Comparison of ENCODE assay signal across 8 cellular contexts in genomic region chr19:4635763-4636135, GRCh38. TPM values are rescaled to one million over a fixed set of nuclear protein-coding genes. Genes with fewer than 3 reads are reported as not detected.
A peak's percentile ranks its signal among the peaks of the same experiment; 100 is the strongest.
DNase-seq lines count a peak whose midpoint lies in the region; ATAC-seq and TF ChIP-seq lines count a peak whose summit lies in the region.

No MANE protein-coding gene starts in this region.

- peaks cover 3 to 5% of the 10 kb centered on the region in 2 donors for H3K27me3 Mint-ChIP-seq in CD4-positive, alpha-beta memory T cell
- peaks cover 21% of the 10 kb centered on the region for H3K27me3 Mint-ChIP-seq in neural progenitor cell (ENCODE audit: insufficient read depth, low read depth)

- peak overlapping the region; percentile 90 for H2AFZ ChIP-seq in neural progenitor cell (replicated peaks)

- CTCF ChIA-PET in CD4-positive, alpha-beta memory T cell (lab: Charles Lee; ENCODE audit: partially characterized antibody) = interaction anchor here (0.6 to 3.3 kb wide), 25 partner anchors 9 to 387 kb away, joined by 3 to 57 read pairs (median 5); partner anchors contain the start of gene FEM1A

- no peak for TF ChIP-seq CTCF in neural progenitor cell (IDR thresholded peaks at IDR 0.05)

- intact Hi-C loops in CD4-positive, alpha-beta memory T cell (cut with micrococcal nuclease) = loop anchor here (1.0 to 5.0 kb wide), 4 partner anchors 59 to 453 kb away; partner anchors contain the start of genes ANKRD24, CHAF1A, SH3GL1 and SIRT6
- intact Hi-C loops in posterior vena cava (cut with DNase I) = loop anchor here (5.0 to 10.0 kb wide), 2 partner anchors 61 to 78 kb away; partner anchors contain the start of gene SEMA6B (in 1 of the 2)

- no peak for ATAC-seq in HG03432 (IDR thresholded peaks at IDR 0.05; ENCODE audit: unreplicated experiment)

- H3F3A ChIP-seq in neural progenitor cell (ENCODE audit: low read depth) = peaks cover 10% of the 10 kb centered on the region

- no peaks in the 10 kb centered on the region for H3K27me3 ChIP-seq in CD4-positive, alpha-beta memory T cell (ENCODE audit: insufficient read depth, low read length)
- no peaks in the 10 kb centered on the region for H3K27me3 ChIP-seq in effector memory CD4-positive, alpha-beta T cell (replicated peaks; ENCODE audit: control insufficient read depth, insufficient read depth, low read length, poor library complexity, severe bottlenecking)
- peaks cover 15% of the 10 kb centered on the region for H3K27me3 ChIP-seq in neural progenitor cell

- no peaks in the 10 kb centered on the region for H3K79me2 ChIP-seq in neural progenitor cell (ENCODE audit: low read depth)

- no peaks in the 10 kb centered on the region for H3K9me3 ChIP-seq in CD4-positive, alpha-beta memory T cell (ENCODE audit: control insufficient read depth in 1 of 2, low read length in 2 of 2)
- no peaks in the 10 kb centered on the region for H3K9me3 ChIP-seq in effector memory CD4-positive, alpha-beta T cell (ENCODE audit: control insufficient read depth, low read length)
- no peaks in the 10 kb centered on the region for H3K9me3 ChIP-seq in neural progenitor cell (ENCODE audit: low read depth)

- no peaks in the 10 kb centered on the region for H3K36me3 ChIP-seq in CD4-positive, alpha-beta memory T cell (ENCODE audit: insufficient read depth, low read length)
- no peaks in the 10 kb centered on the region for H3K36me3 ChIP-seq in effector memory CD4-positive, alpha-beta T cell (ENCODE audit: control insufficient read depth, insufficient read depth, low read length)
- H3K36me3 ChIP-seq in neural progenitor cell = no peaks in the 10 kb centered on the region

- peaks cover 9 to 39% (median 25%) of the 10 kb centered on the region in 4 donors for H3K4me1 Mint-ChIP-seq in CD4-positive, alpha-beta memory T cell
- peaks cover 26% of the 10 kb centered on the region for H3K4me1 Mint-ChIP-seq in neural progenitor cell

- peak overlapping the region; percentile 29 to 40 for H3K4me3 ChIP-seq in CD4-positive, alpha-beta memory T cell (ENCODE audit: low read length in 2 of 2)
- peak overlapping the region; percentile 52 for H3K4me3 ChIP-seq in effector memory CD4-positive, alpha-beta T cell (ENCODE audit: insufficient read depth, low read depth, low read length, poor library complexity, severe bottlenecking)
- H3K4me3 ChIP-seq in neural progenitor cell = peak overlapping the region; percentile 53

- peaks cover 0 to 3% of the 10 kb centered on the region in 2 donors for H3K36me3 Mint-ChIP-seq in CD4-positive, alpha-beta memory T cell
- no peaks in the 10 kb centered on the region for H3K36me3 Mint-ChIP-seq in neural progenitor cell

- peak overlapping the region in 7 of 8 donors; percentile 38 to 70 (median 46) for H3K4me3 Mint-ChIP-seq in CD4-positive, alpha-beta memory T cell
- H3K4me3 Mint-ChIP-seq in neural progenitor cell = peak overlapping the region; percentile 74

- H3K4me1 ChIP-seq in CD4-positive, alpha-beta memory T cell (ENCODE audit: insufficient read depth, low read length) = peaks cover 32% of the 10 kb centered on the region
- peaks cover 29% of the 10 kb centered on the region for H3K4me1 ChIP-seq in effector memory CD4-positive, alpha-beta T cell (ENCODE audit: control insufficient read depth, insufficient read depth, low read length, poor library complexity, severe bottlenecking)
- H3K4me1 ChIP-seq in neural progenitor cell = peaks cover 4% of the 10 kb centered on the region

- H3K9me3 Mint-ChIP-seq in CD4-positive, alpha-beta memory T cell = no peaks in the 10 kb centered on the region
- H3K9me3 Mint-ChIP-seq in neural progenitor cell = no peaks in the 10 kb centered on the region

- H4K20me1 ChIP-seq in neural progenitor cell (ENCODE audit: low read depth) = no peaks in the 10 kb centered on the region

- POLR2A ChIA-PET in CD4-positive, alpha-beta memory T cell (lab: Charles Lee; ENCODE audit: partially characterized antibody) = interaction anchor here (0.6 to 1.0 kb wide), 3 partner anchors 89 to 987 kb away, joined by 3 read pairs; partner anchors contain the start of genes SAFB and SAFB2

- peak overlapping the region; percentile 35 for H3K27ac ChIP-seq in CD4-positive, alpha-beta memory T cell (ENCODE audit: low read depth, low read length)
- peak overlapping the region; percentile 36 for H3K27ac ChIP-seq in effector memory CD4-positive, alpha-beta T cell (ENCODE audit: insufficient read depth, low read length, poor library complexity, severe bottlenecking)
- H3K27ac ChIP-seq in neural progenitor cell = no peak overlapping the region

- no peak overlapping the region for H3K9ac ChIP-seq in neural progenitor cell

- H3K4me2 ChIP-seq in neural progenitor cell = peak overlapping the region; percentile 78

- peak overlapping the region in 3 of 7 donors; percentile 51 to 66 (median 57) for H3K27ac Mint-ChIP-seq in CD4-positive, alpha-beta memory T cell
- H3K27ac Mint-ChIP-seq in neural progenitor cell = no peak overlapping the region

- DNase-seq in CD4-positive, alpha-beta memory T cell = no peak
- DNase-seq in NCI-H2171 treated with DMSO at 0.1 percent for 48 hours (lab: John Stamatoyannopoulos, UW) = peak; percentile 84
- DNase-seq in effector memory CD4-positive, alpha-beta T cell = no peak
- peak; percentile 39 for DNase-seq in neural progenitor cell (ENCODE audit: low spot score)
- no peak for DNase-seq in DMS53 (lab: John Stamatoyannopoulos, UW)
- DNase-seq in posterior vena cava (ENCODE audit: low spot score) = no peak
- DNase-seq in stimulated activated CD4-positive, alpha-beta T cell treated with anti-CD3 and anti-CD28 coated beads, Interleukin-2, amount 100 ng/mL, for 24 hours = no peak

RNA-seq across cellular contexts. Expression of gene TNFAIP8L1, which starts 3.6 kb away (rescaled TPM):
- 10 to 100 TPM; 16.2 to 17.2 TPM for total RNA-seq in CD4-positive, alpha-beta memory T cell
- polyA plus RNA-seq in CD4-positive, alpha-beta memory T cell = 10 to 100 TPM in 1 of 2 donors, 1 to 10 TPM in 1; 3.7 to 11.1 TPM
- total RNA-seq in neural progenitor cell (ENCODE audit: low replicate concordance) = 8.2 and 15.2 TPM in 2 replicates
- total RNA-seq in posterior vena cava = 1 to 10 TPM; 5.7 to 6.1 TPM

RNA-seq across cellular contexts. Expression of gene MYDGF, which starts 34.4 kb away (rescaled TPM):
- total RNA-seq in CD4-positive, alpha-beta memory T cell = 10 to 100 TPM; 43.0 to 46.4 TPM
- 100 to 1,000 TPM; 128 to 199 TPM for polyA plus RNA-seq in CD4-positive, alpha-beta memory T cell
- total RNA-seq in neural progenitor cell (ENCODE audit: low replicate concordance) (23.4 and 39.5 TPM in 2 replicates), posterior vena cava (10 to 100 TPM; 66.3 to 75.9 TPM)

Comparison
In these comparisons a context has a peak if more than half of its experiments do, and no peak if none do; other contexts are left out.
1. DNase-seq: peak in NCI-H2171 treated with DMSO at 0.1 percent for 48 hours (single experiment) and neural progenitor cell (single experiment); none in CD4-positive, alpha-beta memory T cell (0 of 5), effector memory CD4-positive, alpha-beta T cell (0 of 3), DMS53 (single experiment), posterior vena cava (single experiment) and stimulated activated CD4-positive, alpha-beta T cell treated with anti-CD3 and anti-CD28 coated beads, Interleukin-2, amount 100 ng/mL, for 24 hours (0 of 2).
2. Peak in every context shown above with its lines, with median percentiles within 50 percentile points of each other: H3K4me3 ChIP-seq.